ENCODE assay signal across 17 cellular contexts in genomic region chr1:180235502-180236239, GRCh38. TPM values are rescaled to one million over a fixed set of nuclear protein-coding genes. Genes with fewer than 3 reads are reported as not detected.
DNase-seq lines count a peak whose midpoint lies in the region; ATAC-seq and TF ChIP-seq lines count a peak whose summit lies in the region.
"Had no signal": no experiment of that assay in that cellular context is flagged by ENCODE, and none has a peak within 500 bp of the region (broad histone marks: within the 10 kb centered on the region; RNA-seq: fewer than 3 reads in every experiment).

No MANE protein-coding gene starts in this region.

- no peaks in the 10 kb centered on the region for H3K9me3 Mint-ChIP-seq in activated T-cell treated with anti-CD3 and anti-CD28 coated beads, Interleukin-2, amount 50 U/mL, for 72 hours

- H3K9me3 ChIP-seq in NT2/D1 (ENCODE audit: insufficient read depth, low read length): no peaks in the 10 kb centered on the region
- H3K9me3 ChIP-seq in iPS DF 6.9 (ENCODE audit: control insufficient read depth, insufficient read depth, low read length): no peaks in the 10 kb centered on the region
- no peaks in the 10 kb centered on the region for H3K9me3 ChIP-seq in smooth muscle cell (replicated peaks; ENCODE audit: low read depth)
- H3K9me3 ChIP-seq: SJCRH30 had no signal

- H3K4me3 ChIP-seq in NT2/D1 (ENCODE audit: insufficient read length, low read depth): peak overlapping the region; percentile 37
- H3K4me3 ChIP-seq in iPS DF 6.9 (ENCODE audit: low read length): peak overlapping the region; percentile 10; the same call in 1 of the 2 replicates
- no peak overlapping the region for H3K4me3 ChIP-seq in smooth muscle cell
- H3K4me3 ChIP-seq: SJCRH30 had no signal

- no peaks in the 10 kb centered on the region for H4K20me1 ChIP-seq in smooth muscle cell (ENCODE audit: low read depth)

- no peak for ATAC-seq in activated T-cell treated with anti-CD3 and anti-CD28 coated beads, Interleukin-2, amount 50 U/mL, for 72 hours (replicated peaks in 1 of 2)
- ATAC-seq in HG03442 (IDR thresholded peaks at IDR 0.05; ENCODE audit: unreplicated experiment): no peak

- H3K4me1 ChIP-seq in NT2/D1 (ENCODE audit: insufficient read depth, insufficient read length) (peaks cover 29% of the 10 kb centered on the region), iPS DF 6.9 (ENCODE audit: control insufficient read depth, insufficient read depth, low read length) (peaks cover 8% of the 10 kb centered on the region), smooth muscle cell (ENCODE audit: low read depth) (peaks cover 42% of the 10 kb centered on the region)
- H3K4me1 ChIP-seq: SJCRH30 had no signal

- peaks cover 91% of the 10 kb centered on the region for H3K27me3 Mint-ChIP-seq in activated T-cell treated with anti-CD3 and anti-CD28 coated beads, Interleukin-2, amount 50 U/mL, for 72 hours (ENCODE audit: low read depth)

- peaks cover 55% of the 10 kb centered on the region for H3K4me1 Mint-ChIP-seq in activated T-cell treated with anti-CD3 and anti-CD28 coated beads, Interleukin-2, amount 50 U/mL, for 72 hours (ENCODE audit: low read depth)

- H3K27ac Mint-ChIP-seq in activated T-cell treated with anti-CD3 and anti-CD28 coated beads, Interleukin-2, amount 50 U/mL, for 72 hours: no peak overlapping the region
- H3K27ac Mint-ChIP-seq: progenitor cell of endocrine pancreas had no signal

- H3K4me3 Mint-ChIP-seq in activated T-cell treated with anti-CD3 and anti-CD28 coated beads, Interleukin-2, amount 50 U/mL, for 72 hours: peak overlapping the region; percentile 68 to 73

- WGBS in iPS DF 6.9 (ENCODE audit: insufficient coverage, insufficient read length): no CpG with 5 or more reads among the region's 49 CpGs
- 2% methylated on average over 49 of the region's 49 CpGs for WGBS in smooth muscle cell (ENCODE audit: low lambda C conversion rate)

- TF ChIP-seq CTCF in smooth muscle cell (IDR thresholded peaks at IDR 0.05; ENCODE audit: borderline replicate concordance, insufficient read depth, poor library complexity, severe bottlenecking): no peak

- no peaks in the 10 kb centered on the region for H3K36me3 ChIP-seq in NT2/D1 (ENCODE audit: insufficient read depth, insufficient read length, low read length)
- H3K36me3 ChIP-seq in iPS DF 6.9 (ENCODE audit: control insufficient read depth, insufficient read depth, low read length): no peaks in the 10 kb centered on the region
- no peaks in the 10 kb centered on the region for H3K36me3 ChIP-seq in smooth muscle cell (ENCODE audit: low read depth)
- H3K36me3 ChIP-seq: SJCRH30 had no signal

- peaks cover 100% of the 10 kb centered on the region for H3K27me3 ChIP-seq in NT2/D1 (ENCODE audit: insufficient read depth, insufficient read length)
- peaks cover 60% of the 10 kb centered on the region for H3K27me3 ChIP-seq in iPS DF 6.9 (ENCODE audit: control insufficient read depth, insufficient read depth, low read length)
- peaks cover 100% of the 10 kb centered on the region for H3K27me3 ChIP-seq in smooth muscle cell (ENCODE audit: low read depth)
- H3K27me3 ChIP-seq: SJCRH30 had no signal

- no peak overlapping the region for H2AFZ ChIP-seq in smooth muscle cell (ENCODE audit: low read depth)

- H3K79me2 ChIP-seq in smooth muscle cell (ENCODE audit: low read depth): no peaks in the 10 kb centered on the region

- H3K9ac ChIP-seq in NT2/D1 (ENCODE audit: insufficient read length, low read depth): no peak overlapping the region
- H3K9ac ChIP-seq in smooth muscle cell (ENCODE audit: low read depth): no peak overlapping the region

- no peaks in the 10 kb centered on the region for H3F3A ChIP-seq in smooth muscle cell (ENCODE audit: low read depth)

- H3K4me2 ChIP-seq in smooth muscle cell: peak overlapping the region; percentile 63

- H3K27ac ChIP-seq in iPS DF 6.9 (ENCODE audit: low read length) (no peak overlapping the region), smooth muscle cell (ENCODE audit: low read depth) (no peak overlapping the region)
- H3K27ac ChIP-seq: SJCRH30 had no signal

- no peak for DNase-seq in activated T-cell treated with anti-CD3 and anti-CD28 coated beads, Interleukin-2, amount 50 U/mL, for 72 hours
- no peak for DNase-seq in activated T-cell treated with anti-CD3 and anti-CD28 coated beads, Interleukin-2, amount 50 U/mL, for 1 hour
- no peak for DNase-seq in NT2/D1 (ENCODE audit: low read depth, low spot score)
- no peak for DNase-seq in iPS DF 6.9 (ENCODE audit: low read depth, low spot score)
- DNase-seq in smooth muscle cell (lab: John Stamatoyannopoulos, UW; ENCODE audit: unreplicated experiment): no peak
- DNase-seq in NCI-H82 (lab: John Stamatoyannopoulos, UW): no peak
- no peak for DNase-seq in NCI-H128 (lab: John Stamatoyannopoulos, UW; ENCODE audit: unreplicated experiment)
- DNase-seq: activated CD8-positive, alpha-beta memory T cell treated with anti-CD3 and anti-CD28 coated beads, Interleukin-2, amount 50 U/mL, for 48 hours; anterior cingulate cortex; Karpas-422; NCI-H187 treated with DMSO at 0.1 percent for 48 hours; NK-92 treated with Interleukin-12 subunit alpha and Interleukin-12 subunit beta, amount 100 ng/mL, for 24 hours; SJCRH30 had no signal

- H3K36me3 Mint-ChIP-seq in activated T-cell treated with anti-CD3 and anti-CD28 coated beads, Interleukin-2, amount 50 U/mL, for 72 hours (ENCODE audit: insufficient read depth in 2 of 2): no peaks in the 10 kb centered on the region

RNA-seq across cellular contexts. Expression of gene LHX4, which starts 5.6 kb away (rescaled TPM):
- not detected for total RNA-seq in activated T-cell treated with anti-CD3 and anti-CD28 coated beads, Interleukin-2, amount 50 U/mL, for 72 hours
- not detected in 2 replicates for total RNA-seq in smooth muscle cell
- polyA plus RNA-seq in smooth muscle cell: 0.39 TPM in 1 of 2 replicates, not detected in the other
- total RNA-seq: dermis microvascular lymphatic vessel endothelial cell, G401 had no signal
